ENCODE assay signal across 8 cellular contexts in genomic region chr11:125569913-125570621, GRCh38. TPM values are rescaled to one million over a fixed set of nuclear protein-coding genes. Genes with fewer than 3 reads are reported as not detected.
A peak's percentile ranks its signal among the peaks of the same experiment; 100 is the strongest.
DNase-seq lines count a peak whose midpoint lies in the region; ATAC-seq lines count a peak whose summit lies in the region.

No MANE protein-coding gene starts in this region.

- H3K4me3 ChIP-seq in iPS-15b (ENCODE audit: low read depth, low read length), result peak overlapping the region; percentile 95

- ATAC-seq in HG03060 (IDR thresholded peaks at IDR 0.05; ENCODE audit: low read depth, unreplicated experiment) (peak; percentile 20), HG02885 (IDR thresholded peaks at IDR 0.05; ENCODE audit: poor library complexity, unreplicated experiment) (no peak)
- peak; percentile 81 for ATAC-seq in stimulated activated effector memory CD8-positive, alpha-beta T cell treated with anti-CD3 and anti-CD28 coated beads, Interleukin-12 subunit alpha, Interleukin-12 subunit beta, amount 100 ng/mL, for 72 hours

- H3K4me1 ChIP-seq in iPS-15b (ENCODE audit: control insufficient read depth, insufficient read depth, low read length), result peaks cover 3% of the 10 kb centered on the region

- H3K4me1 Mint-ChIP-seq in activated T-helper 1 cell treated with anti-CD3 and anti-CD28 coated beads, Interleukin-12 subunit alpha, Interleukin-12 subunit beta, Interleukin-2, Interleukin-4 antibody, amounts not matched to agents 30 ng/mL and 10 ng/mL and 1 ng/mL, durations not matched to agents 14 hours and 24 hours and 36 hours (ENCODE audit: low read depth), result peaks cover 23% of the 10 kb centered on the region
- H3K4me1 Mint-ChIP-seq in stimulated activated effector memory CD8-positive, alpha-beta T cell treated with anti-CD3 and anti-CD28 coated beads, Interleukin-12 subunit alpha, Interleukin-12 subunit beta, amount 100 ng/mL, for 72 hours, result peaks cover 13% of the 10 kb centered on the region

- H3K36me3 ChIP-seq in iPS-15b (ENCODE audit: control insufficient read depth, insufficient read depth, low read length), result no peaks in the 10 kb centered on the region

- H3K27me3 ChIP-seq in iPS-15b (ENCODE audit: control insufficient read depth, insufficient read depth, low read length), result no peaks in the 10 kb centered on the region

- intact Hi-C loops in activated T-helper 1 cell treated with anti-CD3 and anti-CD28 coated beads, Interleukin-12 subunit alpha, Interleukin-12 subunit beta, Interleukin-2, Interleukin-4 antibody, amounts not matched to agents 30 ng/mL and 10 ng/mL and 1 ng/mL, durations not matched to agents 14 hours and 24 hours and 36 hours (cut with micrococcal nuclease), result loop anchor here (1.0 to 10.0 kb wide), 10 partner anchors 22 to 895 kb away; partner anchors contain the start of genes CCDC15, CHEK1, HYLS1 and PUS3

- no peaks in the 10 kb centered on the region for H3K9me3 ChIP-seq in iPS-15b (ENCODE audit: control insufficient read depth, insufficient read depth, low read length)

- H3K9ac ChIP-seq in iPS-15b (ENCODE audit: low read depth, low read length), result peak overlapping the region; percentile 97

- peaks cover 28% of the 10 kb centered on the region for H3K36me3 Mint-ChIP-seq in activated T-helper 1 cell treated with anti-CD3 and anti-CD28 coated beads, Interleukin-12 subunit alpha, Interleukin-12 subunit beta, Interleukin-2, Interleukin-4 antibody, amounts not matched to agents 30 ng/mL and 10 ng/mL and 1 ng/mL, durations not matched to agents 14 hours and 24 hours and 36 hours (ENCODE audit: low read depth)
- H3K36me3 Mint-ChIP-seq in stimulated activated effector memory CD8-positive, alpha-beta T cell treated with anti-CD3 and anti-CD28 coated beads, Interleukin-12 subunit alpha, Interleukin-12 subunit beta, amount 100 ng/mL, for 72 hours, result peaks cover 38% of the 10 kb centered on the region

- H3K27ac Mint-ChIP-seq in activated T-helper 1 cell treated with anti-CD3 and anti-CD28 coated beads, Interleukin-12 subunit alpha, Interleukin-12 subunit beta, Interleukin-2, Interleukin-4 antibody, amounts not matched to agents 30 ng/mL and 10 ng/mL and 1 ng/mL, durations not matched to agents 14 hours and 24 hours and 36 hours, result peak overlapping the region; percentile 90
- peak overlapping the region; percentile 94 for H3K27ac Mint-ChIP-seq in stimulated activated effector memory CD8-positive, alpha-beta T cell treated with anti-CD3 and anti-CD28 coated beads, Interleukin-12 subunit alpha, Interleukin-12 subunit beta, amount 100 ng/mL, for 72 hours

- peak; percentile 22 for DNase-seq in NCI-H748 (lab: John Stamatoyannopoulos, UW; ENCODE audit: unreplicated experiment)
- no peak for DNase-seq in NCI-H748 treated with DMSO at 0.1 percent for 48 hours (lab: John Stamatoyannopoulos, UW)
- DNase-seq in activated T-helper 1 cell treated with anti-CD3 and anti-CD28 coated beads, Interleukin-12 subunit alpha, Interleukin-12 subunit beta, Interleukin-2, Interleukin-4 antibody, amounts not matched to agents 30 ng/mL and 10 ng/mL and 1 ng/mL, durations not matched to agents 14 hours and 24 hours and 36 hours (ENCODE audit: low spot score), result no peak
- no peak for DNase-seq in stimulated activated effector memory CD8-positive, alpha-beta T cell treated with anti-CD3 and anti-CD28 coated beads, Interleukin-12 subunit alpha, Interleukin-12 subunit beta, amount 100 ng/mL, for 72 hours (ENCODE audit: low spot score in 2 of 2)
- no peak for DNase-seq in stimulated activated naive CD4-positive, alpha-beta T cell treated with Interleukin-2 at 50 U/mL for 16 hours (lab: John Stamatoyannopoulos, UW)

- no peaks in the 10 kb centered on the region for H3K27me3 Mint-ChIP-seq in activated T-helper 1 cell treated with anti-CD3 and anti-CD28 coated beads, Interleukin-12 subunit alpha, Interleukin-12 subunit beta, Interleukin-2, Interleukin-4 antibody, amounts not matched to agents 30 ng/mL and 10 ng/mL and 1 ng/mL, durations not matched to agents 14 hours and 24 hours and 36 hours (ENCODE audit: insufficient read depth)

- peak overlapping the region; percentile 91 for H3K4me3 Mint-ChIP-seq in activated T-helper 1 cell treated with anti-CD3 and anti-CD28 coated beads, Interleukin-12 subunit alpha, Interleukin-12 subunit beta, Interleukin-2, Interleukin-4 antibody, amounts not matched to agents 30 ng/mL and 10 ng/mL and 1 ng/mL, durations not matched to agents 14 hours and 24 hours and 36 hours
- H3K4me3 Mint-ChIP-seq in stimulated activated effector memory CD8-positive, alpha-beta T cell treated with anti-CD3 and anti-CD28 coated beads, Interleukin-12 subunit alpha, Interleukin-12 subunit beta, amount 100 ng/mL, for 72 hours, result peak overlapping the region; percentile 88

- no peaks in the 10 kb centered on the region for H3K9me3 Mint-ChIP-seq in activated T-helper 1 cell treated with anti-CD3 and anti-CD28 coated beads, Interleukin-12 subunit alpha, Interleukin-12 subunit beta, Interleukin-2, Interleukin-4 antibody, amounts not matched to agents 30 ng/mL and 10 ng/mL and 1 ng/mL, durations not matched to agents 14 hours and 24 hours and 36 hours
- H3K9me3 Mint-ChIP-seq in stimulated activated effector memory CD8-positive, alpha-beta T cell treated with anti-CD3 and anti-CD28 coated beads, Interleukin-12 subunit alpha, Interleukin-12 subunit beta, amount 100 ng/mL, for 72 hours, result no peaks in the 10 kb centered on the region

RNA-seq across cellular contexts. Expression of gene EI24, which starts 0.8 kb away (rescaled TPM):
- 61.6 and 62.4 TPM in 2 replicates for total RNA-seq in activated T-helper 1 cell treated with anti-CD3 and anti-CD28 coated beads, Interleukin-12 subunit alpha, Interleukin-12 subunit beta, Interleukin-2, Interleukin-4 antibody, amounts not matched to agents 30 ng/mL and 10 ng/mL and 1 ng/mL, durations not matched to agents 14 hours and 24 hours and 36 hours

RNA-seq across cellular contexts. Expression of gene STT3A, which starts 22.6 kb away (rescaled TPM):
- total RNA-seq in activated T-helper 1 cell treated with anti-CD3 and anti-CD28 coated beads, Interleukin-12 subunit alpha, Interleukin-12 subunit beta, Interleukin-2, Interleukin-4 antibody, amounts not matched to agents 30 ng/mL and 10 ng/mL and 1 ng/mL, durations not matched to agents 14 hours and 24 hours and 36 hours, result 164 and 171 TPM in 2 replicates

RNA-seq across cellular contexts. Expression of gene CHEK1, which starts 54.9 kb away (rescaled TPM):
- 109 and 123 TPM in 2 replicates for total RNA-seq in activated T-helper 1 cell treated with anti-CD3 and anti-CD28 coated beads, Interleukin-12 subunit alpha, Interleukin-12 subunit beta, Interleukin-2, Interleukin-4 antibody, amounts not matched to agents 30 ng/mL and 10 ng/mL and 1 ng/mL, durations not matched to agents 14 hours and 24 hours and 36 hours
